Comparison of ENCODE assay signal across 28 cellular contexts in genomic region chr15:58489289-58489688, GRCh38. TPM values are rescaled to one million over a fixed set of nuclear protein-coding genes. Genes with fewer than 3 reads are reported as not detected.
"Had no signal": no experiment of that assay in that cellular context is flagged by ENCODE, and none has a peak within 500 bp of the region (broad histone marks: within the 10 kb centered on the region; RNA-seq: fewer than 3 reads in every experiment).

No MANE protein-coding gene starts in this region.

- H3K27me3 ChIP-seq: ascending aorta, body of pancreas had no signal

- DNase-seq: activated B cell treated with CpG ODN at 0.5 μM for 24 hours; activated CD4-positive, alpha-beta T cell treated with anti-CD3 and anti-CD28 coated beads for 1 hour; activated CD4-positive, alpha-beta T cell treated with anti-CD3 and anti-CD28 coated beads, Interleukin-2, amount 10 ng/mL, durations not matched to agents 24 days and 14 days; activated CD8-positive, alpha-beta memory T cell treated with anti-CD3 and anti-CD28 coated beads for 24 hours; activated effector memory CD4-positive, alpha-beta T cell treated with anti-CD3 and anti-CD28 coated beads, Interleukin-2, amount 50 U/mL, for 16 hours; activated naive CD4-positive, alpha-beta T cell treated with Interleukin-2 at 50 U/mL for 16 hours; activated naive CD8-positive, alpha-beta T cell treated with anti-CD3 and anti-CD28 coated beads, Interleukin-2, amount 50 U/mL, for 24 hours; activated T-cell treated with anti-CD3 and anti-CD28 coated beads, Interleukin-2, amount 50 U/mL, for 4 hours; amniotic stem cell; body of pancreas; Kasumi-1; KBM-7; MV-4-11; NCI-H1092 treated with DMSO at 0.1 percent for 48 hours; NCI-H1436; NCI-H1694 treated with DMSO at 0.1 percent for 48 hours; NCI-H2029 treated with DMSO at 0.1 percent for 48 hours; NCI-H510A treated with DMSO at 0.1 percent for 48 hours; NCI-H69; PC-3; SIG-M5; T-helper 17 cell; T-helper 9 cell had no signal

- H3K9me3 Mint-ChIP-seq: activated B cell treated with CpG ODN at 0.5 μM for 24 hours; activated naive CD8-positive, alpha-beta T cell treated with anti-CD3 and anti-CD28 coated beads, Interleukin-2, amount 50 U/mL, for 24 hours; activated T-cell treated with anti-CD3 and anti-CD28 coated beads, Interleukin-2, amount 50 U/mL, for 4 hours; central memory CD8-positive, alpha-beta T cell had no signal

- H3K27ac ChIP-seq: body of pancreas had no signal

- FAIRE-seq: RCC 7860, TTC549 had no signal

- H3K36me3 ChIP-seq: ascending aorta had no signal

- H3K27ac Mint-ChIP-seq: activated B cell treated with CpG ODN at 0.5 μM for 24 hours; activated CD4-positive, alpha-beta T cell treated with anti-CD3 and anti-CD28 coated beads, Interleukin-2, amount 10 ng/mL, durations not matched to agents 24 days and 14 days; activated naive CD4-positive, alpha-beta T cell treated with anti-CD3 and anti-CD28 coated beads, Interleukin-2, amount 50 U/mL, for 72 hours; activated naive CD8-positive, alpha-beta T cell treated with anti-CD3 and anti-CD28 coated beads, Interleukin-2, amount 50 U/mL, for 24 hours; T-helper 17 cell had no signal

- ATAC-seq: activated naive CD4-positive, alpha-beta T cell treated with anti-CD3 and anti-CD28 coated beads, Interleukin-2, amount 50 U/mL, for 72 hours; activated naive CD8-positive, alpha-beta T cell treated with anti-CD3 and anti-CD28 coated beads, Interleukin-2, amount 50 U/mL, for 24 hours; activated T-cell treated with anti-CD3 and anti-CD28 coated beads, Interleukin-2, amount 50 U/mL, for 4 hours; body of pancreas; PC-3; T-helper 17 cell had no signal

- H3K4me3 Mint-ChIP-seq: activated B cell treated with CpG ODN at 0.5 μM for 24 hours; activated CD4-positive, alpha-beta T cell treated with anti-CD3 and anti-CD28 coated beads, Interleukin-2, amount 10 ng/mL, durations not matched to agents 24 days and 14 days; activated naive CD8-positive, alpha-beta T cell treated with anti-CD3 and anti-CD28 coated beads, Interleukin-2, amount 50 U/mL, for 24 hours; activated T-cell treated with anti-CD3 and anti-CD28 coated beads, Interleukin-2, amount 50 U/mL, for 4 hours; central memory CD8-positive, alpha-beta T cell; T-helper 17 cell had no signal

- H3K4me3 ChIP-seq: ascending aorta, body of pancreas had no signal

- H3K27me3 Mint-ChIP-seq: activated CD4-positive, alpha-beta T cell treated with anti-CD3 and anti-CD28 coated beads, Interleukin-2, amount 10 ng/mL, durations not matched to agents 24 days and 14 days; activated naive CD8-positive, alpha-beta T cell treated with anti-CD3 and anti-CD28 coated beads, Interleukin-2, amount 50 U/mL, for 24 hours; central memory CD8-positive, alpha-beta T cell; T-helper 17 cell had no signal

RNA-seq across cellular contexts. Expression of gene LIPC, which starts 57.5 kb away (rescaled TPM):
- total RNA-seq: activated B cell treated with CpG ODN at 0.5 μM for 24 hours, ascending aorta, PC-3 had no signal
